1 cellular context compared by ENCODE assay signal in the genomic region with DNA sequence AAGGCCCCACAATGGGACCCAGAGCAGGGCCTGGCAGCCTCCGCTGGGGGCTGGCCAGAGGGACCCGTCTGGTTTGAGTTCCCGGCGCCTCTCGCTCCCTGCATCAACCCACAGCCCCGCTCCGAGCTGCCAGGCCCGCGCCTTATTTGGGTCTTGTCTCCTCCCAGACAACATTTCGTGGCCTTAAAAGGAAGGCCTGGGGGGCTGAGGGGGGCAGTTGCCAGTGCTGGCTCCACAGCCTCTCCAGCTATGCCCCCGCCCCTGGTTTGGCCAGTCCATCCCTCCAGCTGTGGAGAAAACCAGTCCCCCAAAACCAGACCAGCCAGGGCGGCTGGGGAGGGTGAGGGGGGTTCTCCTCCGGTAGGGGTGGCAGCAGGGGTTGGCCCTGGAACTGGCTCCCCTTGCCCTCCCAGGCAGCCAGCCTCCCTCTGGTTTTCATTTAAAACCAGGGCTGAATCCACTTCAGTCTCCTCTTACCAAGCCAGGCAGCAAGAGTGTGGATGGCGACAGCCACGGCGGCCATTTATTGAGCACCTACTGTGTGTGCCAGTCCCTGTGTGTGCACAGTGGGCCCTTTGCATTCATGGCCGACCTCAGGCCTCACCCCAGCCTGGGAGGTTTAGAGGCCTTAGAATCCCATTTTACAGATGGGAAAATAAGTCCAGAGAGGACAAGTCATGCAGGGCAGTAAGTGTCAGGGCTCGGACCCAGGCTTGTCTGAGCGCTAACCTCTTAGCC.
TF ChIP-seq lines count a peak whose summit lies in the region.

No MANE protein-coding gene starts in this region.

TF ChIP-seq in K562, 482 proteins besides CTCF, POLR2A, EP300 and RAD21:
- TF ChIP-seq POLR2G (IDR thresholded peaks at IDR 0.05; ENCODE audit: low read depth, low read length) (peak; percentile 52; the same call in 1 of the 2 replicates), NFIX (CRISPR knock-in tag; IDR thresholded peaks at IDR 0.05; ENCODE audit: low read depth) (no peak), ZKSCAN1 (IDR thresholded peaks at IDR 0.05; ENCODE audit: low read depth, low read length) (peak; percentile 93)
